ENCODE assay signal across 25 cellular contexts in the genomic region with DNA sequence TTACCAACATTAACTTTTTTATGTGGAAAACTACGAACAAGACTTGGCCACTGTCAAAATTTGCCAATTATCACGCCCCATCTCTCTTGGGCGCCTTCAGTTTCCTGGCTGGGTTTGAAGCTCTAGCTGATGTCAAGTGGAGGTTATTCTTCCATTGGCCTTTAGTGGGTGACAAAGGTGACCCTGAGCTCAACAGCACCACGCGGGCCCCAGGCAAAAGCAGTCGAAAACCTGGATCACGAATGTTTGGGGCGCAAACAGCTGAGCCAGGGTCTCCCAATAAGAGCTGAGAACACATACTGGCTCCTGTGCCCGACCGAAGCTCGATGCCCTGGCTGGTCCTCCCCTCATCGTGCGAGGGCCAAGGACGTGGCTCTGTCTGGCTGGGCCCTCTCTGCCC. TPM values are rescaled to one million over a fixed set of nuclear protein-coding genes. Genes with fewer than 3 reads are reported as not detected.
A peak's percentile ranks its signal among the peaks of the same experiment; 100 is the strongest.
DNase-seq lines count a peak whose midpoint lies in the region; ATAC-seq and TF ChIP-seq lines count a peak whose summit lies in the region.
"Had no signal": no experiment of that assay in that cellular context is flagged by ENCODE, and none has a peak within 500 bp of the region (broad histone marks: within the 10 kb centered on the region; RNA-seq: fewer than 3 reads in every experiment).

No MANE protein-coding gene starts in this region.

- H3K4me1 Mint-ChIP-seq in glutamatergic neuron (ENCODE audit: low read depth, unreplicated experiment): peaks cover 37% of the 10 kb centered on the region

- peak; percentile 41 for DNase-seq in NAMALWA (ENCODE audit: low spot score)
- no peak for DNase-seq in glutamatergic neuron
- DNase-seq: activated naive CD4-positive, alpha-beta T cell treated with anti-CD3 and anti-CD28 coated beads, Interleukin-2, amount 50 U/mL, for 16 hours; CD4-positive, CD25-positive, alpha-beta regulatory T cell; effector CD8-positive, alpha-beta T cell; erythroblast; GOT3; NCI-H2029 treated with DMSO at 0.1 percent for 48 hours; NCI-H345; NCI-H774; nucleus accumbens; stimulated activated CD8-positive, alpha-beta memory T cell treated with anti-CD3 and anti-CD28 coated beads, Interleukin-4, amount 100 ng/mL, for 48 hours; T-helper 9 cell; trophoblast cell had no signal

- H3K27ac Mint-ChIP-seq in glutamatergic neuron (ENCODE audit: unreplicated experiment): peak overlapping the region; percentile 82
- H3K27ac Mint-ChIP-seq: CD4-positive, CD25-positive, alpha-beta regulatory T cell; WTC11 had no signal

- 0 out of 3 replicates have a peak, but pooled peaks have one; percentile 25 for TF ChIP-seq CTCF in GM12872 (IDR thresholded peaks at IDR 0.05; ENCODE audit: insufficient read depth, low read depth, low read length)
- TF ChIP-seq CTCF in glutamatergic neuron (IDR thresholded peaks at IDR 0.05; ENCODE audit: partially characterized antibody, unreplicated experiment): no peak

- ATAC-seq in HG03196 (IDR thresholded peaks at IDR 0.05; ENCODE audit: unreplicated experiment): no peak
- no peak for ATAC-seq in HG02588 (IDR thresholded peaks at IDR 0.05; ENCODE audit: unreplicated experiment)
- ATAC-seq in GM21529 (IDR thresholded peaks at IDR 0.05; ENCODE audit: unreplicated experiment): no peak
- ATAC-seq: SK-N-SH treated with all-trans-retinoic acid at 6 μM for 48 hours had no signal

- peaks cover 17% of the 10 kb centered on the region for H3K9me3 Mint-ChIP-seq in glutamatergic neuron (ENCODE audit: unreplicated experiment)
- H3K9me3 Mint-ChIP-seq: CD4-positive, CD25-positive, alpha-beta regulatory T cell; memory B cell; WTC11 had no signal

- peaks cover 9% of the 10 kb centered on the region for H3K27me3 Mint-ChIP-seq in glutamatergic neuron (ENCODE audit: unreplicated experiment)

- H3K4me3 Mint-ChIP-seq in glutamatergic neuron (ENCODE audit: unreplicated experiment): peak overlapping the region; percentile 42
- H3K4me3 Mint-ChIP-seq: WTC11 had no signal

- H3K36me3 Mint-ChIP-seq in glutamatergic neuron (ENCODE audit: unreplicated experiment): no peaks in the 10 kb centered on the region
- H3K36me3 Mint-ChIP-seq: CD4-positive, CD25-positive, alpha-beta regulatory T cell; memory B cell; WTC11 had no signal

RNA-seq across cellular contexts. Expression of gene SLC17A9, which starts 26.8 kb away (rescaled TPM):
- total RNA-seq in glutamatergic neuron (ENCODE audit: unreplicated experiment): 1.8 TPM
- total RNA-seq: skeletal muscle tissue had no signal

RNA-seq across cellular contexts. Expression of gene BHLHE23, which starts 27.5 kb away (rescaled TPM):
- 23.9 TPM for total RNA-seq in glutamatergic neuron (ENCODE audit: unreplicated experiment)
- total RNA-seq: bronchial epithelial cell; CD4-positive, CD25-positive, alpha-beta regulatory T cell; fibroblast of villous mesenchyme; G401; skeletal muscle tissue had no signal

RNA-seq across cellular contexts. Expression of gene GID8, which starts 41.4 kb away (rescaled TPM):
- 57.8 TPM for total RNA-seq in glutamatergic neuron (ENCODE audit: unreplicated experiment)

RNA-seq across cellular contexts. Expression of gene DIDO1, which starts 53.0 kb away (rescaled TPM):
- 77.8 TPM for total RNA-seq in glutamatergic neuron (ENCODE audit: unreplicated experiment)
